Comparison of ENCODE assay signal across 26 cellular contexts in the genomic region with DNA sequence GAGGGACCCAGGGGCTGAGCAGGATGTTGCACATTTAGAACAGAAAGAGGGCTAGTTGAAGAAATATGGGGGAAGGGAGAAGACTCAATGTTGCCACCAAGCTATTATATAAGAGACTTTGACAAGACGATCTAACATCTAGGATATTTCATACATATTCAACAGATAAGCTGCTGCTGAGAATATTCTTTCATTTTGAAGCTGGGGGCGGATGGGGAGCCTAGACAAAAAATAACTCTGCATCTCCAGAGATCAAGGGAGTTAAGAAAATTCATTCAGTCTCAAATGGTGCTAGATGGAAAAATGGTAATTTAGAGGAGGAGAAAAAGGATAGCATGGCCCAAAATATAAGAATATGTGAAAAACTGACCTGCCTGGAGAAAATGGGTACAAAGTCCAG.
"Had no signal": no experiment of that assay in that cellular context is flagged by ENCODE, and none has a peak within 500 bp of the region (broad histone marks: within the 10 kb centered on the region; RNA-seq: fewer than 3 reads in every experiment).

No MANE protein-coding gene starts in this region.

- H3K4me1 ChIP-seq: stomach, suprapubic skin, testis, thyroid gland, tibial artery, tibial nerve, transverse colon, upper lobe of left lung, upper lobe of right lung, uterus, vagina had no signal

- H3K4me3 ChIP-seq: stomach, suprapubic skin, testis, thoracic aorta, thyroid gland, tibial artery, tibial nerve, transverse colon, upper lobe of left lung, upper lobe of right lung, uterus, vagina had no signal

- ATAC-seq: stimulated activated effector memory CD8-positive, alpha-beta T cell treated with anti-CD3 and anti-CD28 coated beads, Interleukin-12 subunit alpha, Interleukin-12 subunit beta, amount 100 ng/mL, for 72 hours; stimulated activated memory B cell treated with anti-CD40 and anti-IgM and Interleukin-4, amounts not matched to agents 10 μg/mL and 1 μg/mL and 100 μg/mL, for 72 hours; stimulated activated naive B cell treated with anti-CD40 and anti-IgM and Interleukin-4, amounts not matched to agents 10 μg/mL and 1 μg/mL and 100 μg/mL, for 72 hours; stimulated activated naive CD8-positive, alpha-beta T cell treated with anti-CD3 and anti-CD28 coated beads, Interleukin-15, amount 100 ng/mL, for 72 hours; stimulated activated naive CD8-positive, alpha-beta T cell treated with anti-CD3 and anti-CD28 coated beads, Interleukin-15, Interleukin-2, amounts not matched to agents 100 U/mL and 50 U/mL, for 24 hours; upper lobe of right lung had no signal

- H3K27ac ChIP-seq: stomach, suprapubic skin, testis, thoracic aorta, thyroid gland, tibial artery, tibial nerve, transverse colon, upper lobe of left lung, upper lobe of right lung, uterus, vagina had no signal

- DNase-seq: stimulated activated CD4-positive, alpha-beta T cell treated with anti-CD3 and anti-CD28 coated beads, Interleukin-2, amount 100 ng/mL, for 48 hours; stimulated activated CD4-positive, alpha-beta T cell treated with anti-CD3 and anti-CD28 coated beads, Interleukin-4, amount 100 ng/mL, for 1 hour; stimulated activated CD4-positive, alpha-beta T cell treated with anti-CD3 and anti-CD28 coated beads, Interleukin-4, amount 100 ng/mL, for 24 hours; stimulated activated CD4-positive, alpha-beta T cell treated with anti-CD3 and anti-CD28 coated beads, Interleukin-4, amount 100 ng/mL, for 4 hours; stimulated activated CD8-positive, alpha-beta memory T cell treated with anti-CD3 and anti-CD28 coated beads, Interleukin-4, amount 100 ng/mL, for 48 hours; stimulated activated naive B cell treated with anti-CD40 and anti-IgM and Interleukin-4, amounts not matched to agents 10 μg/mL and 1 μg/mL and 100 μg/mL, for 72 hours; stimulated activated naive CD4-positive, alpha-beta T cell; stimulated activated naive CD4-positive, alpha-beta T cell treated with Interleukin-2 at 50 U/mL for 16 hours; stimulated activated naive CD8-positive, alpha-beta T cell treated with anti-CD3 and anti-CD28 coated beads, Interleukin-15, amount 100 ng/mL, for 72 hours; stimulated activated naive CD8-positive, alpha-beta T cell treated with anti-CD3 and anti-CD28 coated beads, Interleukin-15, Interleukin-2, amounts not matched to agents 100 U/mL and 50 U/mL, for 24 hours; stomach; substantia nigra; testis; thyroid gland; tibial artery; transverse colon; trophoblast cell; upper lobe of left lung; upper lobe of right lung; uterus had no signal

- H3K9me3 ChIP-seq: stomach, suprapubic skin, testis, thoracic aorta, thyroid gland, tibial artery, tibial nerve, transverse colon, upper lobe of left lung, upper lobe of right lung, uterus, vagina had no signal

- H3K27me3 ChIP-seq: stomach, suprapubic skin, testis, thyroid gland, tibial artery, tibial nerve, transverse colon, upper lobe of left lung, upper lobe of right lung, uterus, vagina had no signal

- H3K36me3 ChIP-seq: stomach, suprapubic skin, thoracic aorta, thyroid gland, tibial artery, tibial nerve, transverse colon, upper lobe of left lung, upper lobe of right lung, uterus, vagina had no signal
